Comparison of ENCODE assay signal across 2 cellular contexts in the genomic region with DNA sequence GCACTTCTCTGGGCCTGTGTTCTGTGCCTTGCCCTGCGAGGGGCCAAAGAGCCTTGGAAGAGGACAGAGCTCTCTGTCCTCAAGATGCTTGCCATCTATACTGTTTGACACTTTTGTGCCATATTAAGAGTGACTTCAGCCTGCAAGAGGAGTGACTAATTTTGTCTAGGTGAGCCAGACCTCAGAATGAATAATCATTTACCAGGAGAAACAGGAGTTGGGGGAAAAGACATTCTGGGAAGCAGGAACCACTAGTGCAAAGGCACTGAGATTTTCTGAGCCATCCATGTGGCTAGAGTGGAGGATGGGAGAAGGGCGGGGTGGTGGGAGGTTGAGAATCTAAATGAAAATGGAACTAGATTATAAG.
TF ChIP-seq lines count a peak whose summit lies in the region.

No MANE protein-coding gene starts in this region.

TF ChIP-seq in HCT116, 20 proteins besides CTCF, POLR2A, EP300 and RAD21:
- TF ChIP-seq EZH2phosphoT487 (IDR thresholded peaks at IDR 0.05; ENCODE audit: borderline replicate concordance) (no peak), JUND (IDR thresholded peaks at IDR 0.05) (no peak), EGR1 (IDR thresholded peaks at IDR 0.05; ENCODE audit: low read depth) (no peak), ZFX (IDR thresholded peaks at IDR 0.05) (no peak), CBX3 (IDR thresholded peaks at IDR 0.05; ENCODE audit: low read depth) (no peak), EZH2 (IDR thresholded peaks at IDR 0.05) (no peak), TCF7L2 (IDR thresholded peaks at IDR 0.05; ENCODE audit: borderline replicate concordance, extremely low read depth, insufficient read depth, insufficient read length) (no peak), SRF (IDR thresholded peaks at IDR 0.05; ENCODE audit: low read depth) (no peak), FOSL1 (IDR thresholded peaks at IDR 0.05; ENCODE audit: low read depth) (no peak), SP1 (IDR thresholded peaks at IDR 0.05; ENCODE audit: low read depth) (no peak), SIN3A (IDR thresholded peaks at IDR 0.05; ENCODE audit: low read depth) (no peak), CEBPB (IDR thresholded peaks at IDR 0.05; ENCODE audit: low read depth) (no peak), YY1 (IDR thresholded peaks at IDR 0.05; ENCODE audit: extremely low read depth, insufficient replicate concordance, low read depth, low read length) (no peak), ELF1 (IDR thresholded peaks at IDR 0.05; ENCODE audit: borderline replicate concordance, low read depth) (no peak)
- TF ChIP-seq, protein P1, sequence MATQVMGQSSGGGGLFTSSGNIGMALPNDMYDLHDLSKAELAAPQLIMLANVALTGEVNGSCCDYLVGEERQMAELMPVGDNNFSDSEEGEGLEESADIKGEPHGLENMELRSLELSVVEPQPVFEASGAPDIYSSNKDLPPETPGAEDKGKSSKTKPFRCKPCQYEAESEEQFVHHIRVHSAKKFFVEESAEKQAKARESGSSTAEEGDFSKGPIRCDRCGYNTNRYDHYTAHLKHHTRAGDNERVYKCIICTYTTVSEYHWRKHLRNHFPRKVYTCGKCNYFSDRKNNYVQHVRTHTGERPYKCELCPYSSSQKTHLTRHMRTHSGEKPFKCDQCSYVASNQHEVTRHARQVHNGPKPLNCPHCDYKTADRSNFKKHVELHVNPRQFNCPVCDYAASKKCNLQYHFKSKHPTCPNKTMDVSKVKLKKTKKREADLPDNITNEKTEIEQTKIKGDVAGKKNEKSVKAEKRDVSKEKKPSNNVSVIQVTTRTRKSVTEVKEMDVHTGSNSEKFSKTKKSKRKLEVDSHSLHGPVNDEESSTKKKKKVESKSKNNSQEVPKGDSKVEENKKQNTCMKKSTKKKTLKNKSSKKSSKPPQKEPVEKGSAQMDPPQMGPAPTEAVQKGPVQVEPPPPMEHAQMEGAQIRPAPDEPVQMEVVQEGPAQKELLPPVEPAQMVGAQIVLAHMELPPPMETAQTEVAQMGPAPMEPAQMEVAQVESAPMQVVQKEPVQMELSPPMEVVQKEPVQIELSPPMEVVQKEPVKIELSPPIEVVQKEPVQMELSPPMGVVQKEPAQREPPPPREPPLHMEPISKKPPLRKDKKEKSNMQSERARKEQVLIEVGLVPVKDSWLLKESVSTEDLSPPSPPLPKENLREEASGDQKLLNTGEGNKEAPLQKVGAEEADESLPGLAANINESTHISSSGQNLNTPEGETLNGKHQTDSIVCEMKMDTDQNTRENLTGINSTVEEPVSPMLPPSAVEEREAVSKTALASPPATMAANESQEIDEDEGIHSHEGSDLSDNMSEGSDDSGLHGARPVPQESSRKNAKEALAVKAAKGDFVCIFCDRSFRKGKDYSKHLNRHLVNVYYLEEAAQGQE (IDR thresholded peaks at IDR 0.05; ENCODE audit: low read depth): no peak
- TF ChIP-seq, protein P2, sequence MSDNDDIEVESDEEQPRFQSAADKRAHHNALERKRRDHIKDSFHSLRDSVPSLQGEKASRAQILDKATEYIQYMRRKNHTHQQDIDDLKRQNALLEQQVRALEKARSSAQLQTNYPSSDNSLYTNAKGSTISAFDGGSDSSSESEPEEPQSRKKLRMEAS (IDR thresholded peaks at IDR 0.05): no peak
- TF ChIP-seq, protein P3, sequence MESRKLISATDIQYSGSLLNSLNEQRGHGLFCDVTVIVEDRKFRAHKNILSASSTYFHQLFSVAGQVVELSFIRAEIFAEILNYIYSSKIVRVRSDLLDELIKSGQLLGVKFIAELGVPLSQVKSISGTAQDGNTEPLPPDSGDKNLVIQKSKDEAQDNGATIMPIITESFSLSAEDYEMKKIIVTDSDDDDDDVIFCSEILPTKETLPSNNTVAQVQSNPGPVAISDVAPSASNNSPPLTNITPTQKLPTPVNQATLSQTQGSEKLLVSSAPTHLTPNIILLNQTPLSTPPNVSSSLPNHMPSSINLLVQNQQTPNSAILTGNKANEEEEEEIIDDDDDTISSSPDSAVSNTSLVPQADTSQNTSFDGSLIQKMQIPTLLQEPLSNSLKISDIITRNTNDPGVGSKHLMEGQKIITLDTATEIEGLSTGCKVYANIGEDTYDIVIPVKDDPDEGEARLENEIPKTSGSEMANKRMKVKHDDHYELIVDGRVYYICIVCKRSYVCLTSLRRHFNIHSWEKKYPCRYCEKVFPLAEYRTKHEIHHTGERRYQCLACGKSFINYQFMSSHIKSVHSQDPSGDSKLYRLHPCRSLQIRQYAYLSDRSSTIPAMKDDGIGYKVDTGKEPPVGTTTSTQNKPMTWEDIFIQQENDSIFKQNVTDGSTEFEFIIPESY (IDR thresholded peaks at IDR 0.05; ENCODE audit: extremely low read depth, insufficient replicate concordance, low read length): no peak

TF ChIP-seq in GM12878, 131 proteins besides CTCF, POLR2A, EP300 and RAD21:
- TF ChIP-seq, protein P4, sequence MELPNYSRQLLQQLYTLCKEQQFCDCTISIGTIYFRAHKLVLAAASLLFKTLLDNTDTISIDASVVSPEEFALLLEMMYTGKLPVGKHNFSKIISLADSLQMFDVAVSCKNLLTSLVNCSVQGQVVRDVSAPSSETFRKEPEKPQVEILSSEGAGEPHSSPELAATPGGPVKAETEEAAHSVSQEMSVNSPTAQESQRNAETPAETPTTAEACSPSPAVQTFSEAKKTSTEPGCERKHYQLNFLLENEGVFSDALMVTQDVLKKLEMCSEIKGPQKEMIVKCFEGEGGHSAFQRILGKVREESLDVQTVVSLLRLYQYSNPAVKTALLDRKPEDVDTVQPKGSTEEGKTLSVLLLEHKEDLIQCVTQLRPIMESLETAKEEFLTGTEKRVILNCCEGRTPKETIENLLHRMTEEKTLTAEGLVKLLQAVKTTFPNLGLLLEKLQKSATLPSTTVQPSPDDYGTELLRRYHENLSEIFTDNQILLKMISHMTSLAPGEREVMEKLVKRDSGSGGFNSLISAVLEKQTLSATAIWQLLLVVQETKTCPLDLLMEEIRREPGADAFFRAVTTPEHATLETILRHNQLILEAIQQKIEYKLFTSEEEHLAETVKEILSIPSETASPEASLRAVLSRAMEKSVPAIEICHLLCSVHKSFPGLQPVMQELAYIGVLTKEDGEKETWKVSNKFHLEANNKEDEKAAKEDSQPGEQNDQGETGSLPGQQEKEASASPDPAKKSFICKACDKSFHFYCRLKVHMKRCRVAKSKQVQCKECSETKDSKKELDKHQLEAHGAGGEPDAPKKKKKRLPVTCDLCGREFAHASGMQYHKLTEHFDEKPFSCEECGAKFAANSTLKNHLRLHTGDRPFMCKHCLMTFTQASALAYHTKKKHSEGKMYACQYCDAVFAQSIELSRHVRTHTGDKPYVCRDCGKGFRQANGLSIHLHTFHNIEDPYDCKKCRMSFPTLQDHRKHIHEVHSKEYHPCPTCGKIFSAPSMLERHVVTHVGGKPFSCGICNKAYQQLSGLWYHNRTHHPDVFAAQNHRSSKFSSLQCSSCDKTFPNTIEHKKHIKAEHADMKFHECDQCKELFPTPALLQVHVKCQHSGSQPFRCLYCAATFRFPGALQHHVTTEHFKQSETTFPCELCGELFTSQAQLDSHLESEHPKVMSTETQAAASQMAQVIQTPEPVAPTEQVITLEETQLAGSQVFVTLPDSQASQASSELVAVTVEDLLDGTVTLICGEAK (IDR thresholded peaks at IDR 0.05; ENCODE audit: borderline replicate concordance): no peak
- TF ChIP-seq BRCA1 (IDR thresholded peaks at IDR 0.05; ENCODE audit: low read depth, low read length): no peak
- TF ChIP-seq CBX3 (IDR thresholded peaks at IDR 0.05; ENCODE audit: borderline replicate concordance, low read depth): no peak
- TF ChIP-seq POLR2AphosphoS2 (IDR thresholded peaks at IDR 0.05; ENCODE audit: low read depth, low read length): no peak
- no peak for TF ChIP-seq ZNF217 (IDR thresholded peaks at IDR 0.05)
- TF ChIP-seq, protein P5, sequence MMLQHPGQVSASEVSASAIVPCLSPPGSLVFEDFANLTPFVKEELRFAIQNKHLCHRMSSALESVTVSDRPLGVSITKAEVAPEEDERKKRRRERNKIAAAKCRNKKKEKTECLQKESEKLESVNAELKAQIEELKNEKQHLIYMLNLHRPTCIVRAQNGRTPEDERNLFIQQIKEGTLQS (IDR thresholded peaks at IDR 0.05; ENCODE audit: borderline replicate concordance, extremely low read depth, low read depth, low read length): no peak
- no peak for TF ChIP-seq MXI1 (IDR thresholded peaks at IDR 0.05; ENCODE audit: low read depth, low read length)
- TF ChIP-seq, protein P6, sequence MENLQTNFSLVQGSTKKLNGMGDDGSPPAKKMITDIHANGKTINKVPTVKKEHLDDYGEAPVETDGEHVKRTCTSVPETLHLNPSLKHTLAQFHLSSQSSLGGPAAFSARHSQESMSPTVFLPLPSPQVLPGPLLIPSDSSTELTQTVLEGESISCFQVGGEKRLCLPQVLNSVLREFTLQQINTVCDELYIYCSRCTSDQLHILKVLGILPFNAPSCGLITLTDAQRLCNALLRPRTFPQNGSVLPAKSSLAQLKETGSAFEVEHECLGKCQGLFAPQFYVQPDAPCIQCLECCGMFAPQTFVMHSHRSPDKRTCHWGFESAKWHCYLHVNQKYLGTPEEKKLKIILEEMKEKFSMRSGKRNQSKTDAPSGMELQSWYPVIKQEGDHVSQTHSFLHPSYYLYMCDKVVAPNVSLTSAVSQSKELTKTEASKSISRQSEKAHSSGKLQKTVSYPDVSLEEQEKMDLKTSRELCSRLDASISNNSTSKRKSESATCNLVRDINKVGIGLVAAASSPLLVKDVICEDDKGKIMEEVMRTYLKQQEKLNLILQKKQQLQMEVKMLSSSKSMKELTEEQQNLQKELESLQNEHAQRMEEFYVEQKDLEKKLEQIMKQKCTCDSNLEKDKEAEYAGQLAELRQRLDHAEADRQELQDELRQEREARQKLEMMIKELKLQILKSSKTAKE (IDR thresholded peaks at IDR 0.05; ENCODE audit: low read depth, poor library complexity, severe bottlenecking): no peak
- no peak for TF ChIP-seq SPI1 (IDR thresholded peaks at IDR 0.05; ENCODE audit: borderline replicate concordance, insufficient read depth, low read depth, low read length)
- TF ChIP-seq, protein P7, sequence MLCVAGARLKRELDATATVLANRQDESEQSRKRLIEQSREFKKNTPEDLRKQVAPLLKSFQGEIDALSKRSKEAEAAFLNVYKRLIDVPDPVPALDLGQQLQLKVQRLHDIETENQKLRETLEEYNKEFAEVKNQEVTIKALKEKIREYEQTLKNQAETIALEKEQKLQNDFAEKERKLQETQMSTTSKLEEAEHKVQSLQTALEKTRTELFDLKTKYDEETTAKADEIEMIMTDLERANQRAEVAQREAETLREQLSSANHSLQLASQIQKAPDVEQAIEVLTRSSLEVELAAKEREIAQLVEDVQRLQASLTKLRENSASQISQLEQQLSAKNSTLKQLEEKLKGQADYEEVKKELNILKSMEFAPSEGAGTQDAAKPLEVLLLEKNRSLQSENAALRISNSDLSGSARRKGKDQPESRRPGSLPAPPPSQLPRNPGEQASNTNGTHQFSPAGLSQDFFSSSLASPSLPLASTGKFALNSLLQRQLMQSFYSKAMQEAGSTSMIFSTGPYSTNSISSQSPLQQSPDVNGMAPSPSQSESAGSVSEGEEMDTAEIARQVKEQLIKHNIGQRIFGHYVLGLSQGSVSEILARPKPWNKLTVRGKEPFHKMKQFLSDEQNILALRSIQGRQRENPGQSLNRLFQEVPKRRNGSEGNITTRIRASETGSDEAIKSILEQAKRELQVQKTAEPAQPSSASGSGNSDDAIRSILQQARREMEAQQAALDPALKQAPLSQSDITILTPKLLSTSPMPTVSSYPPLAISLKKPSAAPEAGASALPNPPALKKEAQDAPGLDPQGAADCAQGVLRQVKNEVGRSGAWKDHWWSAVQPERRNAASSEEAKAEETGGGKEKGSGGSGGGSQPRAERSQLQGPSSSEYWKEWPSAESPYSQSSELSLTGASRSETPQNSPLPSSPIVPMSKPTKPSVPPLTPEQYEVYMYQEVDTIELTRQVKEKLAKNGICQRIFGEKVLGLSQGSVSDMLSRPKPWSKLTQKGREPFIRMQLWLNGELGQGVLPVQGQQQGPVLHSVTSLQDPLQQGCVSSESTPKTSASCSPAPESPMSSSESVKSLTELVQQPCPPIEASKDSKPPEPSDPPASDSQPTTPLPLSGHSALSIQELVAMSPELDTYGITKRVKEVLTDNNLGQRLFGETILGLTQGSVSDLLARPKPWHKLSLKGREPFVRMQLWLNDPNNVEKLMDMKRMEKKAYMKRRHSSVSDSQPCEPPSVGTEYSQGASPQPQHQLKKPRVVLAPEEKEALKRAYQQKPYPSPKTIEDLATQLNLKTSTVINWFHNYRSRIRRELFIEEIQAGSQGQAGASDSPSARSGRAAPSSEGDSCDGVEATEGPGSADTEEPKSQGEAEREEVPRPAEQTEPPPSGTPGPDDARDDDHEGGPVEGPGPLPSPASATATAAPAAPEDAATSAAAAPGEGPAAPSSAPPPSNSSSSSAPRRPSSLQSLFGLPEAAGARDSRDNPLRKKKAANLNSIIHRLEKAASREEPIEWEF (IDR thresholded peaks at IDR 0.05; ENCODE audit: insufficient replicate concordance, low read depth, low read length): no peak
- no peak for TF ChIP-seq FOXM1 (IDR thresholded peaks at IDR 0.05; ENCODE audit: low read depth, low read length)
- TF ChIP-seq BHLHE40 (IDR thresholded peaks at IDR 0.05; ENCODE audit: borderline replicate concordance in 1 of 2, low read depth in 2 of 2, low read length in 1 of 2): no peak
- no peak for TF ChIP-seq MTA2 (IDR thresholded peaks at IDR 0.05; ENCODE audit: low read depth)
- TF ChIP-seq CEBPB (IDR thresholded peaks at IDR 0.05; ENCODE audit: borderline replicate concordance in 1 of 2, low read depth in 2 of 2, low read length in 2 of 2): no peak
- TF ChIP-seq BMI1 (IDR thresholded peaks at IDR 0.05; ENCODE audit: borderline replicate concordance): no peak
- TF ChIP-seq ZNF207 (IDR thresholded peaks at IDR 0.05; ENCODE audit: borderline replicate concordance): no peak
- no peak for TF ChIP-seq POLR2AphosphoS5 (IDR thresholded peaks at IDR 0.05; ENCODE audit: low read length)
